Comparison of ENCODE assay signal across 8 cellular contexts in the genomic region with DNA sequence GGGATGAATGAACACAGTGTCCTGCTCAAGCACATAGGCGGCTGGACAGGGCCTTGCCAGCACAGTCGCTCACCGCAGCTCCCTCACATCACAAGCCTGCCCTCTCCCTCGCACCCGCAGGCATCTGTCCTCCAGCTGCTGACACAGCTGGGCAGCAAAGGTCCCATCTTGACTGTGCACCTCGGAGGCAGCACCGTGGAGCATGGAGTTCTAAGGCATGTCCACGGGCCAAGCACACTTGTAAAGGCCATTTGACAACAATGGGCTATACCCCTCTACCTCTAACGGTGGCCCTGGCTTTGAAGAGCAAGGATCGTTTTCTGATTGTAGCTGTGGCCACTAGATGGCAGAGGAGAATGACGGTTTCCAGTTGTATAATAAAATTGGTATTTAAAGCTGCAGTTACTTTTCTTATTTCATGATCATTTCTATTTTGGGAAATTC. TPM values are rescaled to one million over a fixed set of nuclear protein-coding genes. Genes with fewer than 3 reads are reported as not detected.
DNase-seq lines count a peak whose midpoint lies in the region; ATAC-seq and TF ChIP-seq lines count a peak whose summit lies in the region.

No MANE protein-coding gene starts in this region.

- H3K9ac ChIP-seq in endodermal cell (ENCODE audit: extremely low read depth, low read length, poor library complexity, severe bottlenecking), result no peak overlapping the region
- no peak overlapping the region for H3K9ac ChIP-seq in mesendoderm (ENCODE audit: low read length)

- H2BK15ac ChIP-seq in mesendoderm (replicated peaks; ENCODE audit: low read depth), result no peak overlapping the region

- H3K27me3 Mint-ChIP-seq in endodermal cell (ENCODE audit: insufficient read depth), result peaks cover 4% of the 10 kb centered on the region
- H3K27me3 Mint-ChIP-seq in T-helper 2 cell treated with Interferon-gamma antibody and Interleukin-4, amounts not matched to agents 5 μg/mL and 100 μg/mL, for 36 hours (ENCODE audit: low read depth), result no peaks in the 10 kb centered on the region

- H4K5ac ChIP-seq in mesendoderm (ENCODE audit: low read length), result no peak overlapping the region

- H3K56ac ChIP-seq in mesendoderm (ENCODE audit: low read length), result no peak overlapping the region

- H3K4me3 Mint-ChIP-seq in endodermal cell, result no peak overlapping the region
- no peak overlapping the region for H3K4me3 Mint-ChIP-seq in T-helper 2 cell treated with Interferon-gamma antibody and Interleukin-4, amounts not matched to agents 5 μg/mL and 100 μg/mL, for 36 hours

- peaks cover 15% of the 10 kb centered on the region for H3K36me3 Mint-ChIP-seq in endodermal cell (ENCODE audit: low read depth)
- no peaks in the 10 kb centered on the region for H3K36me3 Mint-ChIP-seq in T-helper 2 cell treated with Interferon-gamma antibody and Interleukin-4, amounts not matched to agents 5 μg/mL and 100 μg/mL, for 36 hours (ENCODE audit: low read depth)

- in situ Hi-C loops in GM13976 (cut with MboI; ENCODE audit: low sequenced_read_pairs, unreplicated experiment), result loop anchor here (25.0 kb wide), 2 partner anchors 461 to 586 kb away; no protein-coding TSS in a partner anchor

- H3K4me1 Mint-ChIP-seq in endodermal cell, result peaks cover 2% of the 10 kb centered on the region
- H3K4me1 Mint-ChIP-seq in T-helper 2 cell treated with Interferon-gamma antibody and Interleukin-4, amounts not matched to agents 5 μg/mL and 100 μg/mL, for 36 hours (ENCODE audit: low read depth), result peaks cover 14% of the 10 kb centered on the region

- H3K18ac ChIP-seq in mesendoderm (ENCODE audit: low read length), result no peak overlapping the region

- ATAC-seq in HG03139 (IDR thresholded peaks at IDR 0.05; ENCODE audit: unreplicated experiment), result no peak

- no peaks in the 10 kb centered on the region for H3K79me2 ChIP-seq in mesendoderm (ENCODE audit: control insufficient read depth, insufficient read depth, low read length)

- H2BK5ac ChIP-seq in mesendoderm (ENCODE audit: low read length), result no peak overlapping the region

- no peaks in the 10 kb centered on the region for H3K79me1 ChIP-seq in mesendoderm (ENCODE audit: low read length)

- H3K23ac ChIP-seq in mesendoderm (ENCODE audit: low read length), result no peak overlapping the region

- no peak overlapping the region for H3K27ac Mint-ChIP-seq in endodermal cell
- no peak overlapping the region for H3K27ac Mint-ChIP-seq in T-helper 2 cell treated with Interferon-gamma antibody and Interleukin-4, amounts not matched to agents 5 μg/mL and 100 μg/mL, for 36 hours

- H2BK120ac ChIP-seq in mesendoderm (ENCODE audit: low read depth, low read length), result no peak overlapping the region

- no peaks in the 10 kb centered on the region for H3K9me3 Mint-ChIP-seq in endodermal cell
- no peaks in the 10 kb centered on the region for H3K9me3 Mint-ChIP-seq in T-helper 2 cell treated with Interferon-gamma antibody and Interleukin-4, amounts not matched to agents 5 μg/mL and 100 μg/mL, for 36 hours

- no peak overlapping the region for H3K4ac ChIP-seq in mesendoderm (ENCODE audit: low read depth, low read length)

- no peaks in the 10 kb centered on the region for H3K4me1 ChIP-seq in endodermal cell (ENCODE audit: control insufficient read depth, insufficient read depth, low read length)
- H3K4me1 ChIP-seq in mesendoderm (ENCODE audit: control insufficient read depth, low read depth, low read length), result no peaks in the 10 kb centered on the region

- no peak overlapping the region for H3K4me3 ChIP-seq in endodermal cell (ENCODE audit: low read length)
- H3K4me3 ChIP-seq in mesendoderm (ENCODE audit: low read length), result no peak overlapping the region

- H4K8ac ChIP-seq in mesendoderm (ENCODE audit: low read depth, low read length), result no peak overlapping the region

- 40 to 59% methylated on average over 1 to 9 of the region's 11 CpGs for WGBS in endodermal cell (ENCODE audit: insufficient coverage in 1 of 2, insufficient read length in 1 of 2), 2 experiments
- WGBS in mesendoderm (ENCODE audit: extremely low coverage, insufficient coverage, low lambda C conversion rate), result no CpG with 5 or more reads among the region's 11 CpGs

- H3K4me2 ChIP-seq in mesendoderm (ENCODE audit: low read length), result no peak overlapping the region

- no peak overlapping the region for H2AK5ac ChIP-seq in mesendoderm (ENCODE audit: low read length)

- DNase-seq in C1 segment of cervical spinal cord (lab: John Stamatoyannopoulos, UW), result peak in 10 of 14 donors; percentile 3 to 73 (median 28)
- peak; percentile 44 for DNase-seq in GM13976 (ENCODE audit: low spot score)
- DNase-seq in OCI-M1 (lab: John Stamatoyannopoulos, UW), result peak; percentile 43
- DNase-seq in endodermal cell, result peak; percentile 68
- peak; percentile 33 for DNase-seq in mesendoderm
- DNase-seq in NCI-H187 (lab: John Stamatoyannopoulos, UW), result no peak
- no peak for DNase-seq in T-helper 2 cell treated with Interferon-gamma antibody and Interleukin-4, amounts not matched to agents 5 μg/mL and 100 μg/mL, for 36 hours (ENCODE audit: low spot score)

- no peaks in the 10 kb centered on the region for H3K9me3 ChIP-seq in endodermal cell (ENCODE audit: control insufficient read depth, low read length)

- no peaks in the 10 kb centered on the region for H3K27me3 ChIP-seq in endodermal cell (ENCODE audit: control insufficient read depth, insufficient read depth, low read length, poor library complexity, severe bottlenecking)
- H3K27me3 ChIP-seq in mesendoderm (ENCODE audit: insufficient read depth, low read length, poor library complexity), result no peaks in the 10 kb centered on the region

- H3K27ac ChIP-seq in endodermal cell (ENCODE audit: low read depth, low read length) (no peak overlapping the region), mesendoderm (ENCODE audit: low read depth, low read length) (no peak overlapping the region)

- TF ChIP-seq CTCF in GM13976 (IDR thresholded peaks at IDR 0.05; ENCODE audit: borderline replicate concordance, control extremely low read depth, extremely low read depth, insufficient read depth, missing control alignments) (peak; percentile 45), endodermal cell (conservative IDR thresholded peaks at IDR 0.05) (peak; percentile 83)

- no peaks in the 10 kb centered on the region for H3K36me3 ChIP-seq in endodermal cell (ENCODE audit: control insufficient read depth, insufficient read depth, low read length)
- H3K36me3 ChIP-seq in mesendoderm (ENCODE audit: control insufficient read depth, insufficient read depth, low read length), result no peaks in the 10 kb centered on the region

RNA-seq across cellular contexts. Expression of a gene that starts 53.8 kb away (rescaled TPM):
- total RNA-seq in endodermal cell, result under 1 TPM in 1 of 2 donors, not detected in 1; 0.22 TPM
- 0.64 TPM for polyA plus RNA-seq in endodermal cell (2013, experiment 1 of 2)
- 0.99 TPM for polyA plus RNA-seq in endodermal cell (2013, experiment 2 of 2)
- 0.86 TPM for polyA plus RNA-seq in mesendoderm (2013, experiment 1 of 2)
- 0.73 TPM for polyA plus RNA-seq in mesendoderm (2013, experiment 2 of 2)

Comparison
In these comparisons a context has a peak if more than half of its experiments do, and no peak if none do; other contexts are left out.
1. DNase-seq: peak in C1 segment of cervical spinal cord (10 of 14), GM13976 (single experiment), OCI-M1 (single experiment), endodermal cell (single experiment) and mesendoderm (single experiment); none in NCI-H187 (0 of 2) and T-helper 2 cell treated with Interferon-gamma antibody and Interleukin-4, amounts not matched to agents 5 μg/mL and 100 μg/mL, for 36 hours (single experiment).